Comparison of ENCODE assay signal across 18 cellular contexts in the genomic region with DNA sequence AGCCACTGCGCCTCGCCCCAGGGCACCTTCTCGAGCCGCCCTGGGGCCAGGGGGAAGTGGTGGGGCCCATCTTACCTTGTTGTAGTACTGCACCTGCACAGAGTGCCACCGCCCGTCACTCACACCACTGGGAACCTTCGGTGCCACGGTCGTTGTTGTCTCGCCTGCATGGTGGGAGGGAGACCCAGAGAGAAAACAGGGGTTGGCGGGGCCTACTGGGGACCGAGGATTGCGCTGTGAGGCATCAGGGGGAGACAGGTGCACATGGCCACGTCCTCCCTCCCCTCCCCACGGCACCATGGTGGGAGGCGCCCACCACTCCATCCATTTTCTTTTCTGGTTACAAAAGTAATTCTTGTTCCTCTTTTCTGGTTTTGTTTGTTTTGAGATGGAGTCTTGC.
DNase-seq lines count a peak whose midpoint lies in the region; ATAC-seq and TF ChIP-seq lines count a peak whose summit lies in the region.
"Had no signal": no experiment of that assay in that cellular context is flagged by ENCODE, and none has a peak within 500 bp of the region (broad histone marks: within the 10 kb centered on the region; RNA-seq: fewer than 3 reads in every experiment).

No MANE protein-coding gene starts in this region.

- H3K36me3 Mint-ChIP-seq in activated naive CD4-positive, alpha-beta T cell treated with anti-CD3 and anti-CD28 coated beads, Interleukin-2, amount 10 ng/mL, durations not matched to agents 7 days and 5 days: peaks cover 1% of the 10 kb centered on the region
- H3K36me3 Mint-ChIP-seq in activated naive CD4-positive, alpha-beta T cell treated with anti-CD3 and anti-CD28 coated beads, Interleukin-2, amount 50 U/mL, for 72 hours: no peaks in the 10 kb centered on the region
- H3K36me3 Mint-ChIP-seq in central memory CD8-positive, alpha-beta T cell (ENCODE audit: insufficient read depth): peaks cover 1% of the 10 kb centered on the region

- no peak for ATAC-seq in activated naive CD4-positive, alpha-beta T cell treated with anti-CD3 and anti-CD28 coated beads, Interleukin-2, amount 50 U/mL, for 72 hours
- no peak for ATAC-seq in central memory CD8-positive, alpha-beta T cell (replicated peaks; ENCODE audit: extremely low read depth, poor library complexity, severe bottlenecking)
- ATAC-seq in HG03354 (IDR thresholded peaks at IDR 0.05; ENCODE audit: poor library complexity, severe bottlenecking, unreplicated experiment) (no peak), GM18498 (IDR thresholded peaks at IDR 0.05; ENCODE audit: unreplicated experiment) (no peak)
- ATAC-seq: left ventricle myocardium superior, right cardiac atrium had no signal

- H3K4me1 Mint-ChIP-seq in activated naive CD4-positive, alpha-beta T cell treated with anti-CD3 and anti-CD28 coated beads, Interleukin-2, amount 10 ng/mL, durations not matched to agents 7 days and 5 days: peaks cover 13% of the 10 kb centered on the region
- peaks cover 12% of the 10 kb centered on the region for H3K4me1 Mint-ChIP-seq in central memory CD8-positive, alpha-beta T cell

- H3K9me3 ChIP-seq in OCI-LY1 (ENCODE audit: low read length): no peaks in the 10 kb centered on the region
- no peaks in the 10 kb centered on the region for H3K9me3 ChIP-seq in stomach
- H3K9me3 ChIP-seq: SJCRH30 had no signal

- H4K20me1 ChIP-seq in OCI-LY1 (ENCODE audit: insufficient read depth, low read length): no peaks in the 10 kb centered on the region

- no peak overlapping the region for H3K4me3 Mint-ChIP-seq in activated naive CD4-positive, alpha-beta T cell treated with anti-CD3 and anti-CD28 coated beads, Interleukin-2, amount 10 ng/mL, durations not matched to agents 7 days and 5 days
- H3K4me3 Mint-ChIP-seq in central memory CD8-positive, alpha-beta T cell: peak overlapping the region; percentile 75

- no peaks in the 10 kb centered on the region for H3K79me2 ChIP-seq in OCI-LY1 (ENCODE audit: insufficient read depth, low read length)

- H3K27ac Mint-ChIP-seq in activated naive CD4-positive, alpha-beta T cell treated with anti-CD3 and anti-CD28 coated beads, Interleukin-2, amount 10 ng/mL, durations not matched to agents 7 days and 5 days: peak overlapping the region; percentile 0
- H3K27ac Mint-ChIP-seq in activated naive CD4-positive, alpha-beta T cell treated with anti-CD3 and anti-CD28 coated beads, Interleukin-2, amount 50 U/mL, for 72 hours: peak overlapping the region in 1 of 2 donors; percentile 96
- H3K27ac Mint-ChIP-seq in central memory CD8-positive, alpha-beta T cell (ENCODE audit: low read depth): peak overlapping the region; percentile 79
- H3K27ac Mint-ChIP-seq: HFFc6 had no signal

- H3K27me3 ChIP-seq in OCI-LY1 (ENCODE audit: insufficient read depth, low read length) (no peaks in the 10 kb centered on the region), stomach (no peaks in the 10 kb centered on the region)

- no peaks in the 10 kb centered on the region for H3K27me3 Mint-ChIP-seq in activated naive CD4-positive, alpha-beta T cell treated with anti-CD3 and anti-CD28 coated beads, Interleukin-2, amount 10 ng/mL, durations not matched to agents 7 days and 5 days
- peaks cover 8% of the 10 kb centered on the region for H3K27me3 Mint-ChIP-seq in central memory CD8-positive, alpha-beta T cell
- H3K27me3 Mint-ChIP-seq: activated CD4-positive, alpha-beta T cell treated with anti-CD3 and anti-CD28 coated beads, Interleukin-2, amount 10 ng/mL, durations not matched to agents 24 days and 14 days had no signal

- DNase-seq in activated naive CD4-positive, alpha-beta T cell treated with anti-CD3 and anti-CD28 coated beads, Interleukin-2, amount 10 ng/mL, durations not matched to agents 7 days and 5 days: no peak
- DNase-seq in activated naive CD4-positive, alpha-beta T cell treated with anti-CD3 and anti-CD28 coated beads, Interleukin-2, amount 50 U/mL, for 72 hours (ENCODE audit: low spot score in 2 of 2): no peak
- DNase-seq in central memory CD8-positive, alpha-beta T cell (ENCODE audit: low spot score in 2 of 2): no peak
- DNase-seq in stomach (no peak), retina (no peak)
- DNase-seq: activated CD4-positive, alpha-beta T cell treated with anti-CD3 and anti-CD28 coated beads, Interleukin-2, amount 10 ng/mL, durations not matched to agents 24 days and 14 days; COR-L47; HFFc6; left ventricle myocardium superior; NCI-H1417 treated with DMSO at 0.1 percent for 48 hours; NCI-H526; OCI-M1; right cardiac atrium; SJCRH30; stimulated activated CD4-positive, alpha-beta T cell treated with anti-CD3 and anti-CD28 coated beads, Interleukin-15, amount 100 ng/mL, for 24 hours had no signal

- H3K9me2 ChIP-seq in OCI-LY1 (ENCODE audit: low read depth, low read length): no peaks in the 10 kb centered on the region

- no peak for TF ChIP-seq EP300 in stomach (IDR thresholded peaks at IDR 0.05)

- H3K36me3 ChIP-seq in OCI-LY1 (ENCODE audit: insufficient read depth, low read length): no peaks in the 10 kb centered on the region
- H3K36me3 ChIP-seq in stomach: no peaks in the 10 kb centered on the region
- H3K36me3 ChIP-seq: SJCRH30 had no signal

- intact Hi-C loops in stomach (cut with DNase I; ENCODE audit: low total_unique reads): no loop called here

- H3F3A ChIP-seq in OCI-LY1 (ENCODE audit: insufficient read depth, low read length): no peaks in the 10 kb centered on the region

- peak overlapping the region; percentile 98 for H3K4me2 ChIP-seq in OCI-LY1 (ENCODE audit: low read length)

- TF ChIP-seq POLR2A in stomach (IDR thresholded peaks at IDR 0.05): no peak

- no peak for TF ChIP-seq CTCF in OCI-LY1 (IDR thresholded peaks at IDR 0.05; ENCODE audit: low read length)
- TF ChIP-seq CTCF in stomach (IDR thresholded peaks at IDR 0.05): no peak

- H3K9me3 Mint-ChIP-seq in activated naive CD4-positive, alpha-beta T cell treated with anti-CD3 and anti-CD28 coated beads, Interleukin-2, amount 10 ng/mL, durations not matched to agents 7 days and 5 days: no peaks in the 10 kb centered on the region
- H3K9me3 Mint-ChIP-seq in activated naive CD4-positive, alpha-beta T cell treated with anti-CD3 and anti-CD28 coated beads, Interleukin-2, amount 50 U/mL, for 72 hours: no peaks in the 10 kb centered on the region
- H3K9me3 Mint-ChIP-seq in central memory CD8-positive, alpha-beta T cell: no peaks in the 10 kb centered on the region
- H3K9me3 Mint-ChIP-seq: activated CD4-positive, alpha-beta T cell treated with anti-CD3 and anti-CD28 coated beads, Interleukin-2, amount 10 ng/mL, durations not matched to agents 24 days and 14 days; HFFc6 had no signal

- H3K4me1 ChIP-seq in OCI-LY1 (ENCODE audit: insufficient read depth, low read length, severe bottlenecking): peaks cover 70% of the 10 kb centered on the region
- H3K4me1 ChIP-seq in stomach: peaks cover 15 to 22% (median 21%) of the 10 kb centered on the region in 4 donors
- H3K4me1 ChIP-seq: SJCRH30 had no signal

- H3K9ac ChIP-seq in OCI-LY1 (ENCODE audit: low read length): peak overlapping the region; percentile 86

- CTCF ChIA-PET in activated naive CD4-positive, alpha-beta T cell treated with anti-CD3 and anti-CD28 coated beads, Interleukin-2, amount 10 ng/mL, durations not matched to agents 7 days and 5 days (lab: Charles Lee): no interaction called here

- H2AFZ ChIP-seq in OCI-LY1 (ENCODE audit: low read length): no peak overlapping the region

- H3K27ac ChIP-seq in OCI-LY1 (ENCODE audit: low read depth, low read length, poor library complexity, severe bottlenecking): peak overlapping the region; percentile 90
- peak overlapping the region in 3 of 5 donors; percentile 4 to 80 (median 79) for H3K27ac ChIP-seq in stomach
- H3K27ac ChIP-seq: SJCRH30 had no signal

- H3K4me3 ChIP-seq in OCI-LY1 (ENCODE audit: low read depth, low read length, poor library complexity, severe bottlenecking) (peak overlapping the region; percentile 73), stomach (peak overlapping the region in 1 of 4 donors; percentile 35)
- H3K4me3 ChIP-seq: SJCRH30 had no signal

- 91 to 97% (median 94%) methylated on average over 16 of the region's 16 CpGs for WGBS in stomach, 5 donors
